ENCODE assay signal across 8 cellular contexts in genomic region chr7:151061241-151062110, GRCh38. TPM values are rescaled to one million over a fixed set of nuclear protein-coding genes. Genes with fewer than 3 reads are reported as not detected.
A peak's percentile ranks its signal among the peaks of the same experiment; 100 is the strongest.
DNase-seq lines count a peak whose midpoint lies in the region; ATAC-seq and TF ChIP-seq lines count a peak whose summit lies in the region.

No MANE protein-coding gene starts in this region.

- no peak for DNase-seq in activated naive CD4-positive, alpha-beta T cell treated with Interleukin-2 at 50 U/mL for 16 hours
- no peak for DNase-seq in immature natural killer cell
- no peak for DNase-seq in tibial nerve (ENCODE audit: low spot score in 2 of 2)
- DNase-seq in dermis blood vessel endothelial cell = no peak
- no peak for DNase-seq in NCI-H1417 treated with DMSO at 0.1 percent for 48 hours (lab: John Stamatoyannopoulos, UW)

- peaks cover 26% of the 10 kb centered on the region for H3K4me1 Mint-ChIP-seq in activated naive CD4-positive, alpha-beta T cell treated with anti-CD3 and anti-CD28 coated beads, Interleukin-2, amount 50 U/mL, for 24 hours
- peaks cover 20% of the 10 kb centered on the region for H3K4me1 Mint-ChIP-seq in activated naive CD8-positive, alpha-beta T cell (ENCODE audit: low read depth)
- peaks cover 34 to 41% of the 10 kb centered on the region in 2 donors for H3K4me1 Mint-ChIP-seq in immature natural killer cell

- H3K9me3 ChIP-seq in tibial nerve = no peaks in the 10 kb centered on the region

- H3K4me1 ChIP-seq in tibial nerve = peaks cover 0 to 60% (median 42%) of the 10 kb centered on the region in 4 donors

- H3K27ac Mint-ChIP-seq in activated naive CD4-positive, alpha-beta T cell treated with anti-CD3 and anti-CD28 coated beads, Interleukin-2, amount 50 U/mL, for 24 hours = peak overlapping the region; percentile 66
- H3K27ac Mint-ChIP-seq in activated naive CD8-positive, alpha-beta T cell = peak overlapping the region; percentile 34
- peak overlapping the region in 3 of 6 donors; percentile 69 to 82 (median 81) for H3K27ac Mint-ChIP-seq in immature natural killer cell

- no peaks in the 10 kb centered on the region for H3K27me3 ChIP-seq in tibial nerve

- peak overlapping the region; percentile 71 for H3K4me3 Mint-ChIP-seq in activated naive CD4-positive, alpha-beta T cell treated with anti-CD3 and anti-CD28 coated beads, Interleukin-2, amount 50 U/mL, for 24 hours
- peak overlapping the region; percentile 84 for H3K4me3 Mint-ChIP-seq in activated naive CD8-positive, alpha-beta T cell
- peak overlapping the region; percentile 60 to 92 (median 73) for H3K4me3 Mint-ChIP-seq in immature natural killer cell

- H3K36me3 Mint-ChIP-seq in activated naive CD4-positive, alpha-beta T cell treated with anti-CD3 and anti-CD28 coated beads, Interleukin-2, amount 50 U/mL, for 24 hours = no peaks in the 10 kb centered on the region
- H3K36me3 Mint-ChIP-seq in activated naive CD8-positive, alpha-beta T cell = no peaks in the 10 kb centered on the region
- H3K36me3 Mint-ChIP-seq in immature natural killer cell = peaks cover 0 to 4% (median 0%) of the 10 kb centered on the region in 3 donors

- no peaks in the 10 kb centered on the region for H3K27me3 Mint-ChIP-seq in activated naive CD4-positive, alpha-beta T cell treated with anti-CD3 and anti-CD28 coated beads, Interleukin-2, amount 50 U/mL, for 24 hours
- H3K27me3 Mint-ChIP-seq in activated naive CD8-positive, alpha-beta T cell = no peaks in the 10 kb centered on the region
- peaks cover 0 to 6% (median 3%) of the 10 kb centered on the region in 3 donors for H3K27me3 Mint-ChIP-seq in immature natural killer cell (ENCODE audit: low read depth in 3 of 3)

- WGBS in tibial nerve, 2 donors = 45 to 54% methylated on average over 31 to 33 of the region's 33 CpGs

- no peak for TF ChIP-seq EP300 in tibial nerve (IDR thresholded peaks at IDR 0.05)

- no peak for TF ChIP-seq CTCF in tibial nerve (IDR thresholded peaks at IDR 0.05)

- no peaks in the 10 kb centered on the region for H3K9me3 Mint-ChIP-seq in activated naive CD4-positive, alpha-beta T cell treated with anti-CD3 and anti-CD28 coated beads, Interleukin-2, amount 50 U/mL, for 24 hours
- no peaks in the 10 kb centered on the region for H3K9me3 Mint-ChIP-seq in activated naive CD8-positive, alpha-beta T cell (ENCODE audit: low read depth)
- no peaks in the 10 kb centered on the region for H3K9me3 Mint-ChIP-seq in immature natural killer cell

- no peak for TF ChIP-seq POLR2A in tibial nerve (IDR thresholded peaks at IDR 0.05)

- peak overlapping the region in 2 of 4 donors; percentile 29 to 86 for H3K4me3 ChIP-seq in tibial nerve

- peaks cover 5 to 27% (median 6%) of the 10 kb centered on the region in 3 donors for H3K36me3 ChIP-seq in tibial nerve

- no peak for ATAC-seq in GM18907 (IDR thresholded peaks at IDR 0.05; ENCODE audit: unreplicated experiment)

- peak overlapping the region; percentile 93 to 97 (median 96) for H3K27ac ChIP-seq in tibial nerve

RNA-seq across cellular contexts. Expression of gene SLC4A2, which starts 2.1 kb away (rescaled TPM):
- polyA plus RNA-seq in immature natural killer cell = 10 to 100 TPM in 2 of 3 donors, 1 to 10 TPM in 1; 6.7 to 19.8 (median 10.9) TPM
- 100 to 1,000 TPM in 1 of 4 donors, 10 to 100 TPM in 3; 74.3 to 111 (median 91.4) TPM for total RNA-seq in tibial nerve
- total RNA-seq in dermis blood vessel endothelial cell = 93.6 and 113 TPM in 2 replicates

RNA-seq across cellular contexts. Expression of gene CDK5, which starts 3.8 kb away (rescaled TPM):
- polyA plus RNA-seq in immature natural killer cell = 10 to 100 TPM; 15.6 to 18.9 (median 17.9) TPM
- total RNA-seq in tibial nerve (10 to 100 TPM in 1 of 4 donors, 1 to 10 TPM in 3; 3.6 to 13.1 (median 7.1) TPM), dermis blood vessel endothelial cell (14.1 and 17.6 TPM in 2 replicates)

RNA-seq across cellular contexts. Expression of gene ASIC3, which starts 13.1 kb away (rescaled TPM):
- not detected for polyA plus RNA-seq in immature natural killer cell
- total RNA-seq in tibial nerve (1 to 10 TPM; 1.7 to 6.0 (median 4.0) TPM), dermis blood vessel endothelial cell (0.42 TPM in 1 of 2 replicates, not detected in the other)

RNA-seq across cellular contexts. Expression of gene FASTK, which starts 19.1 kb away (rescaled TPM):
- 10 to 100 TPM; 49.0 to 57.6 (median 51.2) TPM for polyA plus RNA-seq in immature natural killer cell
- total RNA-seq in tibial nerve (100 to 1,000 TPM in 1 of 4 donors, 10 to 100 TPM in 3; 69.9 to 139 (median 79.7) TPM), dermis blood vessel endothelial cell (67.0 and 69.6 TPM in 2 replicates)

RNA-seq across cellular contexts. Expression of gene TMUB1, which starts 21.8 kb away (rescaled TPM):
- 10 to 100 TPM; 47.5 to 57.5 (median 49.6) TPM for polyA plus RNA-seq in immature natural killer cell
- 10 to 100 TPM; 24.3 to 61.5 (median 33.8) TPM for total RNA-seq in tibial nerve
- total RNA-seq in dermis blood vessel endothelial cell = 28.4 and 35.6 TPM in 2 replicates
